Comparison of ENCODE assay signal across 25 cellular contexts in the genomic region with DNA sequence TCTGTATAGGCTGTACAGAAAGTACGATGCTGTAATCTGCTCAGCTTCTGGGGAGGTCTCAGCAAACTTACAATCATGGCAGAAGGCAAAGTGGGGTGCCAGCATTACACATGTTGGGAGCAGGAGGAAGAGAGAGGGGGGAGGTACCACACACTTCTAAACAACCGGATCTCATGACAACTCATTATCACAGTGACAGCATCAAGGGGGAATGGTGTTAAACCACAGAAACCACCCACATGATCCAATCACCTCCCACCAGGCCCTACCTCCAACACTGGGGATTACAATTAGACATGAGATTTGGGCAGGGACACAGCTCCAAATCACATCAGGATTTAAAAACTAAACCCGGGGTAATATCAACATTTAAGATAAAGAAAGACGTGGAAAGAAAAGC.
"Had no signal": no experiment of that assay in that cellular context is flagged by ENCODE, and none has a peak within 500 bp of the region (broad histone marks: within the 10 kb centered on the region; RNA-seq: fewer than 3 reads in every experiment).

No MANE protein-coding gene starts in this region.

- H3K36me3 ChIP-seq: brain microvascular endothelial cell, cardiac muscle cell, Peyer's patch, SJCRH30 had no signal

- H3K4me2 ChIP-seq: SK-N-SH had no signal

- H3K9ac ChIP-seq: SK-N-SH had no signal

- H3K4me3 Mint-ChIP-seq: activated CD4-positive, alpha-beta memory T cell treated with anti-CD3 and anti-CD28 coated beads for 36 hours; activated CD4-positive, alpha-beta T cell treated with anti-CD3 and anti-CD28 coated beads, Interleukin-2, amount 10 ng/mL, durations not matched to agents 7 days and 5 days; activated naive CD4-positive, alpha-beta T cell treated with anti-CD3 and anti-CD28 coated beads for 36 hours; activated naive CD8-positive, alpha-beta T cell; activated T-cell treated with anti-CD3 and anti-CD28 coated beads, Interleukin-2, amount 50 U/mL, for 4 hours; T-helper 1 cell treated with Interleukin-12 subunit alpha and Interleukin-12 subunit beta and Interleukin-4 antibody, amounts not matched to agents 30 μg/mL and 1 μg/mL, for 36 hours; WTC11 had no signal

- H3K27me3 ChIP-seq: brain microvascular endothelial cell, Peyer's patch, SJCRH30 had no signal

- DNase-seq: activated CD4-positive, alpha-beta memory T cell treated with anti-CD3 and anti-CD28 coated beads for 36 hours; activated CD4-positive, alpha-beta T cell treated with anti-CD3 and anti-CD28 coated beads, Interleukin-2, amount 10 ng/mL, durations not matched to agents 7 days and 5 days; activated CD4-positive, CD25-positive, alpha-beta regulatory T cell treated with anti-CD3 and anti-CD28 coated beads, Interleukin-2, amount 50 U/mL, for 72 hours; activated CD8-positive, alpha-beta memory T cell treated with anti-CD3 and anti-CD28 coated beads for 24 hours; activated gamma-delta T cell; activated naive CD4-positive, alpha-beta T cell treated with anti-CD3 and anti-CD28 coated beads for 36 hours; activated T-cell treated with anti-CD3 and anti-CD28 coated beads, Interleukin-2, amount 50 U/mL, for 4 hours; amygdala; brain microvascular endothelial cell; NCI-H1105 treated with DMSO at 0.1 percent for 48 hours; NCI-H1436 treated with DMSO at 0.1 percent for 48 hours; NCI-H187; NCI-H2081; NCI-H446; NCI-H524; Peyer's patch; Right ventricle myocardium superior; SJCRH30; SK-N-SH; SW 1271 had no signal

- H3K4me1 Mint-ChIP-seq: activated CD4-positive, alpha-beta T cell treated with anti-CD3 and anti-CD28 coated beads, Interleukin-2, amount 10 ng/mL, durations not matched to agents 7 days and 5 days had no signal

- H3K27ac Mint-ChIP-seq: activated CD4-positive, alpha-beta memory T cell treated with anti-CD3 and anti-CD28 coated beads for 36 hours; activated CD4-positive, alpha-beta T cell treated with anti-CD3 and anti-CD28 coated beads, Interleukin-2, amount 10 ng/mL, durations not matched to agents 7 days and 5 days; activated naive CD4-positive, alpha-beta T cell treated with anti-CD3 and anti-CD28 coated beads for 36 hours; activated naive CD8-positive, alpha-beta T cell; T-helper 1 cell treated with Interleukin-12 subunit alpha and Interleukin-12 subunit beta and Interleukin-4 antibody, amounts not matched to agents 30 μg/mL and 1 μg/mL, for 36 hours; WTC11 had no signal

- H3K4me3 ChIP-seq: cardiac muscle cell, Peyer's patch, SJCRH30 had no signal

- H3K27ac ChIP-seq: brain microvascular endothelial cell, cardiac muscle cell, Peyer's patch, RWPE1, SJCRH30 had no signal

- ATAC-seq: activated T-cell treated with anti-CD3 and anti-CD28 coated beads, Interleukin-2, amount 50 U/mL, for 4 hours; WTC11 had no signal

- H3K4me1 ChIP-seq: Peyer's patch, SJCRH30 had no signal

- H3K27me3 Mint-ChIP-seq: activated CD4-positive, alpha-beta memory T cell treated with anti-CD3 and anti-CD28 coated beads for 36 hours; activated CD4-positive, alpha-beta T cell treated with anti-CD3 and anti-CD28 coated beads, Interleukin-2, amount 10 ng/mL, durations not matched to agents 7 days and 5 days had no signal

- H3K9me3 Mint-ChIP-seq: WTC11 had no signal

- H3K36me3 Mint-ChIP-seq: activated CD4-positive, alpha-beta memory T cell treated with anti-CD3 and anti-CD28 coated beads for 36 hours; activated naive CD8-positive, alpha-beta T cell; WTC11 had no signal

- H3K9me3 ChIP-seq: Peyer's patch, SJCRH30, SK-N-SH had no signal
